ENCODE assay signal across 11 cellular contexts in the genomic region with DNA sequence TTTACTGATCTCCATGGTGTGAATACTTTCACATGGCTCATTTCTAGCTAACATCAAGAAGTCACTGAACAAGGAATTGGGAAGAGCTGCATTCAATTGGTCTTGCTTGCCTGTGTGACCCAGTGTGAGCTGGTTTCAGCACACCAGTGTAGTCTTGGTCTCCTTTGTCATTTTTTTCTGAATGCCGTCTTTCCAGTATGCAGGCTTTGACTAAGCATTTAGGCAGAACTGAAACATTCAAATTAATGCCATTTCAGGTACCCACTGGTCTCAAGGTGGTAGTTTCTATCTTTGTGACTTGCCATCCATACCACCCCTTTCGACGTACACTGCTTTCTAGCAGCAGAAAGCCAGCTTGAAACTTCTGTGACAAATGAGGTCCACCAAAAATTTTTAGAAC.
DNase-seq lines count a peak whose midpoint lies in the region; ATAC-seq and TF ChIP-seq lines count a peak whose summit lies in the region.
"Had no signal": no experiment of that assay in that cellular context is flagged by ENCODE, and none has a peak within 500 bp of the region (broad histone marks: within the 10 kb centered on the region; RNA-seq: fewer than 3 reads in every experiment).

No MANE protein-coding gene starts in this region.

- peak overlapping the region; percentile 33 to 77 (median 73) for H3K27ac Mint-ChIP-seq in CD4-positive, CD25-positive, alpha-beta regulatory T cell
- H3K27ac Mint-ChIP-seq in activated naive CD4-positive, alpha-beta T cell treated with anti-CD3 and anti-CD28 coated beads, Interleukin-2, amount 50 U/mL, for 72 hours, result peak overlapping the region; percentile 86 to 92

- no peak for TF ChIP-seq CTCF in dorsolateral prefrontal cortex (IDR thresholded peaks at IDR 0.05 in 54 of 56, conservative IDR thresholded peaks at IDR 0.05 in 2 of 56; ENCODE audit: low read depth in 1 of 56, partially characterized antibody in 56 of 56)

- DNase-seq in CD4-positive, CD25-positive, alpha-beta regulatory T cell, result peak in 1 of 3 donors; percentile 1
- DNase-seq in activated naive CD4-positive, alpha-beta T cell treated with anti-CD3 and anti-CD28 coated beads, Interleukin-2, amount 50 U/mL, for 72 hours (ENCODE audit: low spot score in 2 of 2), result no peak
- DNase-seq in HK-2 (ENCODE audit: unreplicated experiment) (no peak), SIG-M5 treated with dmso at 0.1 percent for 504 hours (lab: John Stamatoyannopoulos, UW; ENCODE audit: unreplicated experiment) (no peak), dorsolateral prefrontal cortex (no peak)
- DNase-seq in activated CD8-positive, alpha-beta memory T cell treated with anti-CD3 and anti-CD28 coated beads for 24 hours, result no peak
- DNase-seq: activated effector memory CD4-positive, alpha-beta T cell treated with Interleukin-2 at 50 U/mL for 16 hours; hypothalamus; NCI-H526 treated with DMSO at 0.1 percent for 48 hours had no signal

- peak; percentile 58 for TF ChIP-seq POLR2A in GM19099 (IDR thresholded peaks at IDR 0.05; ENCODE audit: extremely low read depth, insufficient read length, low read depth)

- no peaks in the 10 kb centered on the region for H3K36me3 Mint-ChIP-seq in CD4-positive, CD25-positive, alpha-beta regulatory T cell
- no peaks in the 10 kb centered on the region for H3K36me3 Mint-ChIP-seq in activated naive CD4-positive, alpha-beta T cell treated with anti-CD3 and anti-CD28 coated beads, Interleukin-2, amount 50 U/mL, for 72 hours

- H3K9me3 Mint-ChIP-seq in CD4-positive, CD25-positive, alpha-beta regulatory T cell, result peaks cover 0 to 2% (median 0%) of the 10 kb centered on the region in 7 donors
- peaks cover 4% of the 10 kb centered on the region in 2 donors for H3K9me3 Mint-ChIP-seq in activated naive CD4-positive, alpha-beta T cell treated with anti-CD3 and anti-CD28 coated beads, Interleukin-2, amount 50 U/mL, for 72 hours

- no peaks in the 10 kb centered on the region for H3K9me3 ChIP-seq in CD4-positive, CD25-positive, alpha-beta regulatory T cell (ENCODE audit: control insufficient read depth in 2 of 2, low read length in 2 of 2)

- H3K36me3 ChIP-seq in CD4-positive, CD25-positive, alpha-beta regulatory T cell (ENCODE audit: control insufficient read depth, insufficient read depth, low read length), result no peaks in the 10 kb centered on the region

- ATAC-seq in CD4-positive, CD25-positive, alpha-beta regulatory T cell (ENCODE audit: low read depth in 2 of 2), result peak; percentile 28 to 61
- peak; percentile 91 for ATAC-seq in HG03039 (IDR thresholded peaks at IDR 0.05; ENCODE audit: unreplicated experiment)
- ATAC-seq in activated naive CD4-positive, alpha-beta T cell treated with anti-CD3 and anti-CD28 coated beads, Interleukin-2, amount 50 U/mL, for 72 hours, result peak; percentile 81 to 82

- peaks cover 8% of the 10 kb centered on the region for H3K4me1 ChIP-seq in CD4-positive, CD25-positive, alpha-beta regulatory T cell (ENCODE audit: control insufficient read depth, insufficient read depth, low read length, poor library complexity, severe bottlenecking)

- intact Hi-C loops in dorsolateral prefrontal cortex (cut with DNase I), result no loop called here

- H3K4me3 ChIP-seq in CD4-positive, CD25-positive, alpha-beta regulatory T cell (ENCODE audit: low read depth, low read length), result no peak overlapping the region
- no peak overlapping the region for H3K4me3 ChIP-seq in dorsolateral prefrontal cortex

- H3K27ac ChIP-seq in CD4-positive, CD25-positive, alpha-beta regulatory T cell (ENCODE audit: insufficient read depth, low read length, poor library complexity, severe bottlenecking), result peak overlapping the region; percentile 18
- H3K27ac ChIP-seq in dorsolateral prefrontal cortex, result no peak overlapping the region

- H3K27me3 ChIP-seq in CD4-positive, CD25-positive, alpha-beta regulatory T cell (ENCODE audit: control insufficient read depth, insufficient read depth, low read length), result no peaks in the 10 kb centered on the region
- H3K27me3 ChIP-seq in dorsolateral prefrontal cortex, result no peaks in the 10 kb centered on the region

- H3K27me3 Mint-ChIP-seq in CD4-positive, CD25-positive, alpha-beta regulatory T cell, result no peaks in the 10 kb centered on the region

- H3K4me3 Mint-ChIP-seq in CD4-positive, CD25-positive, alpha-beta regulatory T cell, result peak overlapping the region; percentile 16 to 39 (median 31)

- H3K4me1 Mint-ChIP-seq in CD4-positive, CD25-positive, alpha-beta regulatory T cell, result peaks cover 6 to 39% (median 19%) of the 10 kb centered on the region in 4 donors
